33 cellular contexts compared by ENCODE assay signal in genomic region chr6:155807243-155807642, GRCh38.
"Had no signal": no experiment of that assay in that cellular context is flagged by ENCODE, and none has a peak within 500 bp of the region (broad histone marks: within the 10 kb centered on the region; RNA-seq: fewer than 3 reads in every experiment).

No MANE protein-coding gene starts in this region.

- H3K36me3 ChIP-seq: adrenal gland, brain microvascular endothelial cell, breast epithelium had no signal

- H3K27ac ChIP-seq: adrenal gland, body of pancreas, brain microvascular endothelial cell, breast epithelium, VCaP had no signal

- ATAC-seq: activated CD8-positive, alpha-beta T cell treated with anti-CD3 and anti-CD28 coated beads for 36 hours; activated naive CD4-positive, alpha-beta T cell treated with anti-CD3 and anti-CD28 coated beads, Interleukin-2, amount 50 U/mL, for 72 hours; activated T-cell treated with anti-CD3 and anti-CD28 coated beads, Interleukin-2, amount 50 U/mL, for 4 hours; activated T-cell treated with anti-CD3 and anti-CD28 coated beads, Interleukin-2, amount 50 U/mL, for 72 hours; activated T-helper 17 cell treated with anti-CD3 and anti-CD28 coated beads, Interleukin-2, amount 50 U/mL, for 72 hours; body of pancreas had no signal

- FAIRE-seq: astrocyte, TTC549 had no signal

- H3K4me1 ChIP-seq: adrenal gland, body of pancreas, breast epithelium had no signal

- H3K27me3 ChIP-seq: adrenal gland, body of pancreas, brain microvascular endothelial cell, breast epithelium had no signal

- H3K9me3 ChIP-seq: adrenal gland, body of pancreas, breast epithelium had no signal

- DNase-seq: activated B cell treated with CpG ODN at 0.5 μM for 24 hours; activated CD4-positive, alpha-beta memory T cell treated with anti-CD3 and anti-CD28 coated beads for 36 hours; activated CD4-positive, alpha-beta T cell treated with anti-CD3 and anti-CD28 coated beads for 4 hours; activated CD4-positive, alpha-beta T cell treated with anti-CD3 and anti-CD28 coated beads, Interleukin-2, amount 10 ng/mL, durations not matched to agents 24 days and 14 days; activated CD4-positive, alpha-beta T cell treated with anti-CD3 and anti-CD28 coated beads, Interleukin-2, amount 50 U/mL, for 1 hour; activated CD4-positive, alpha-beta T cell treated with anti-CD3 and anti-CD28 coated beads, Interleukin-2, amount 50 U/mL, for 4 hours; activated CD4-positive, CD25-positive, alpha-beta regulatory T cell treated with anti-CD3 and anti-CD28 coated beads, Interleukin-2, amount 50 U/mL, for 72 hours; activated CD8-positive, alpha-beta memory T cell treated with anti-CD3 and anti-CD28 coated beads, Interleukin-2, amount 50 U/mL, for 4 hours; activated CD8-positive, alpha-beta T cell treated with anti-CD3 and anti-CD28 coated beads for 36 hours; activated effector memory CD4-positive, alpha-beta T cell treated with anti-CD3 and anti-CD28 coated beads, Interleukin-2, amount 50 U/mL, for 16 hours; activated gamma-delta T cell treated with Interleukin-2 at 50 U/mL for 16 hours; activated naive CD4-positive, alpha-beta T cell; activated naive CD4-positive, alpha-beta T cell treated with anti-CD3 and anti-CD28 coated beads for 36 hours; activated naive CD4-positive, alpha-beta T cell treated with anti-CD3 and anti-CD28 coated beads, Interleukin-2, amount 50 U/mL, for 16 hours; activated naive CD8-positive, alpha-beta T cell treated with anti-CD3 and anti-CD28 coated beads for 36 hours; activated T-cell treated with anti-CD3 and anti-CD28 coated beads for 4 hours; activated T-cell treated with anti-CD3 and anti-CD28 coated beads, Interleukin-2, amount 50 U/mL, for 1 hour; activated T-cell treated with anti-CD3 and anti-CD28 coated beads, Interleukin-2, amount 50 U/mL, for 4 hours; activated T-cell treated with anti-CD3 and anti-CD28 coated beads, Interleukin-2, amount 50 U/mL, for 72 hours; adrenal gland; amniotic stem cell; aorta; body of pancreas; brain microvascular endothelial cell; central memory CD4-positive, alpha-beta T cell; T-helper 2 cell; T-helper 9 cell had no signal

- H3K4me3 ChIP-seq: adrenal gland, body of pancreas, breast epithelium had no signal
